ENCODE assay signal across 9 cellular contexts in genomic region chr10:50981904-50982303, GRCh38.
"Had no signal": no experiment of that assay in that cellular context is flagged by ENCODE, and none has a peak within 500 bp of the region (broad histone marks: within the 10 kb centered on the region; RNA-seq: fewer than 3 reads in every experiment).

No MANE protein-coding gene starts in this region.

- ATAC-seq: HCT116, K562 had no signal

- H3K4me3 ChIP-seq: GM23248, HAP-1, K562 had no signal

- DNase-seq: GOT3, H7, HFFc6, IMR-90 had no signal

- H3K36me3 ChIP-seq: HAP-1 had no signal

- H3K4me1 ChIP-seq: HAP-1 had no signal

- FAIRE-seq: HTR-8/SVneo, K562 had no signal

- H3K9me3 ChIP-seq: HAP-1 had no signal

- H2AFZ ChIP-seq: GM23248 had no signal

- H3K9ac ChIP-seq: GM23248 had no signal

- H3K27ac ChIP-seq: GM23248 had no signal
